Comparison of ENCODE assay signal across 27 cellular contexts in genomic region chr5:123827811-123828210, GRCh38.
"Had no signal": no experiment of that assay in that cellular context is flagged by ENCODE, and none has a peak within 500 bp of the region (broad histone marks: within the 10 kb centered on the region; RNA-seq: fewer than 3 reads in every experiment).

No MANE protein-coding gene starts in this region.

- H3K4me1 ChIP-seq: stomach, suprapubic skin, testis, thyroid gland, tibial artery, tibial nerve, transverse colon, upper lobe of left lung, upper lobe of right lung, uterus, vagina had no signal

- H3K4me3 ChIP-seq: stomach, suprapubic skin, testis, thoracic aorta, thyroid gland, tibial artery, tibial nerve, transverse colon, upper lobe of left lung, upper lobe of right lung, uterus, vagina had no signal

- FAIRE-seq: urothelium cell line had no signal

- H3K36me3 ChIP-seq: stomach, suprapubic skin, thoracic aorta, thyroid gland, tibial artery, tibial nerve, transverse colon, upper lobe of left lung, upper lobe of right lung, uterus, vagina had no signal

- ATAC-seq: stimulated activated effector memory CD8-positive, alpha-beta T cell treated with anti-CD3 and anti-CD28 coated beads, Interleukin-12 subunit alpha, Interleukin-12 subunit beta, amount 100 ng/mL, for 72 hours; stimulated activated memory B cell treated with anti-CD40 and anti-IgM and Interleukin-4, amounts not matched to agents 10 μg/mL and 1 μg/mL and 100 μg/mL, for 72 hours; stimulated activated naive B cell treated with anti-CD40 and anti-IgM and Interleukin-4, amounts not matched to agents 10 μg/mL and 1 μg/mL and 100 μg/mL, for 72 hours; stimulated activated naive CD8-positive, alpha-beta T cell treated with anti-CD3 and anti-CD28 coated beads, Interleukin-15, amount 100 ng/mL, for 72 hours; stimulated activated naive CD8-positive, alpha-beta T cell treated with anti-CD3 and anti-CD28 coated beads, Interleukin-15, Interleukin-2, amounts not matched to agents 100 U/mL and 50 U/mL, for 24 hours; upper lobe of right lung had no signal

- H3K27ac ChIP-seq: stomach, suprapubic skin, testis, thoracic aorta, thyroid gland, tibial artery, tibial nerve, transverse colon, upper lobe of left lung, upper lobe of right lung, uterus, vagina had no signal

- DNase-seq: stimulated activated CD4-positive, alpha-beta T cell treated with anti-CD3 and anti-CD28 coated beads, Interleukin-2, amount 100 ng/mL, for 48 hours; stimulated activated CD4-positive, alpha-beta T cell treated with anti-CD3 and anti-CD28 coated beads, Interleukin-4, amount 100 ng/mL, for 1 hour; stimulated activated CD4-positive, alpha-beta T cell treated with anti-CD3 and anti-CD28 coated beads, Interleukin-4, amount 100 ng/mL, for 24 hours; stimulated activated CD4-positive, alpha-beta T cell treated with anti-CD3 and anti-CD28 coated beads, Interleukin-4, amount 100 ng/mL, for 4 hours; stimulated activated CD8-positive, alpha-beta memory T cell treated with anti-CD3 and anti-CD28 coated beads, Interleukin-4, amount 100 ng/mL, for 48 hours; stimulated activated naive B cell treated with anti-CD40 and anti-IgM and Interleukin-4, amounts not matched to agents 10 μg/mL and 1 μg/mL and 100 μg/mL, for 72 hours; stimulated activated naive CD4-positive, alpha-beta T cell; stimulated activated naive CD4-positive, alpha-beta T cell treated with Interleukin-2 at 50 U/mL for 16 hours; stimulated activated naive CD8-positive, alpha-beta T cell treated with anti-CD3 and anti-CD28 coated beads, Interleukin-15, amount 100 ng/mL, for 72 hours; stimulated activated naive CD8-positive, alpha-beta T cell treated with anti-CD3 and anti-CD28 coated beads, Interleukin-15, Interleukin-2, amounts not matched to agents 100 U/mL and 50 U/mL, for 24 hours; stomach; substantia nigra; testis; thyroid gland; tibial artery; transverse colon; trophoblast cell; upper lobe of left lung; upper lobe of right lung; uterus had no signal

- H3K27me3 ChIP-seq: stomach, suprapubic skin, testis, thyroid gland, tibial artery, tibial nerve, transverse colon, upper lobe of left lung, upper lobe of right lung, uterus, vagina had no signal

- H3K9me3 ChIP-seq: suprapubic skin, testis, thoracic aorta, thyroid gland, tibial artery, transverse colon, upper lobe of left lung, upper lobe of right lung, vagina had no signal
